Comparison of ENCODE assay signal across 15 cellular contexts in the genomic region with DNA sequence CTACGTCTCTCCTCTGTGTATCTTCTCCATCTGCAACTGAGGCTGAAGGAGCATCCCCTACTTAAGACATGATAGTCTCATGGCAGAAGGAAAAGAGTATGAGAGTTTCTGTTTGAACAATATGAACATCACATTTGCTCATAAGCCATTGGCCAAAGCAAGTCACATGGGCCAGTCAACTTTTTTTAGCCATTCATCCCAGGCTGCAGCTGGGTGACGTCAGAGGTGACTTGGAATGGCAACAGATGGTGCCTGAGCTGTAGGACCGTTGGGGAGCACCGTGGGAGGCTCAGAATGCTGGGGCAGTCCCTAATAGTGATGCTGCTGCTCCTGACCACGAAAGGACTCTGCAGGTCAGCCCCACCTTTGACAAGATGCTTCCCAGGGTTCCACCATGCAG. TPM values are rescaled to one million over a fixed set of nuclear protein-coding genes. Genes with fewer than 3 reads are reported as not detected.
DNase-seq lines count a peak whose midpoint lies in the region; ATAC-seq, FAIRE-seq and TF ChIP-seq lines count a peak whose summit lies in the region.
"Had no signal": no experiment of that assay in that cellular context is flagged by ENCODE, and none has a peak within 500 bp of the region (broad histone marks: within the 10 kb centered on the region; RNA-seq: fewer than 3 reads in every experiment).

No MANE protein-coding gene starts in this region.

- H3K9me3 ChIP-seq in HEK293 (ENCODE audit: control insufficient read depth, insufficient read depth, low read depth, low read length) (no peaks in the 10 kb centered on the region), astrocyte (ENCODE audit: insufficient read depth, low read depth, low read length) (no peaks in the 10 kb centered on the region)
- H3K9me3 ChIP-seq: colonic mucosa had no signal

- FAIRE-seq in astrocyte (lab: Jason Lieb, UNC) (no peak), H54 (lab: Jason Lieb, UNC) (no peak)
- FAIRE-seq: A204.1 had no signal

- H3K36me3 ChIP-seq in HEK293 (ENCODE audit: control insufficient read depth in 2 of 2, insufficient read depth in 1 of 2, low read length in 2 of 2) (no peaks in the 10 kb centered on the region; a peak in 1 of 3 replicates), astrocyte (ENCODE audit: insufficient read depth, low read length) (no peaks in the 10 kb centered on the region)
- H3K36me3 ChIP-seq: colonic mucosa had no signal

- H2AFZ ChIP-seq in astrocyte (ENCODE audit: low read depth, low read length) = no peak overlapping the region

- no peaks in the 10 kb centered on the region for H3K9me3 Mint-ChIP-seq in astrocyte (ENCODE audit: unreplicated experiment)
- H3K9me3 Mint-ChIP-seq in naive thymus-derived CD8-positive, alpha-beta T cell = no peaks in the 10 kb centered on the region
- H3K9me3 Mint-ChIP-seq: type B pancreatic cell had no signal

- POLR2A ChIA-PET in HEK293 (lab: Yijun Ruan, JAX) = no interaction called here
- POLR2A ChIA-PET in naive thymus-derived CD8-positive, alpha-beta T cell (lab: Charles Lee) = interaction anchor here (0.8 to 1.9 kb wide), 3 partner anchors 13 to 49 kb away, joined by 4 to 5 read pairs (median 4); no protein-coding TSS in a partner anchor

- H4K20me1 ChIP-seq in astrocyte (ENCODE audit: insufficient read depth, low read length) = peaks cover 30% of the 10 kb centered on the region

- peaks cover 8% of the 10 kb centered on the region for H3K4me1 ChIP-seq in HEK293 (ENCODE audit: control insufficient read depth, insufficient read depth, low read length)
- peaks cover 5% of the 10 kb centered on the region for H3K4me1 ChIP-seq in astrocyte (ENCODE audit: insufficient read depth, low read length)
- H3K4me1 ChIP-seq: colonic mucosa had no signal

- H3K79me2 ChIP-seq in astrocyte (ENCODE audit: insufficient read depth, low read length) = peaks cover 4% of the 10 kb centered on the region

- H3K27me3 Mint-ChIP-seq in astrocyte (ENCODE audit: low read depth, unreplicated experiment) = no peaks in the 10 kb centered on the region
- H3K27me3 Mint-ChIP-seq in naive thymus-derived CD8-positive, alpha-beta T cell = no peaks in the 10 kb centered on the region
- H3K27me3 Mint-ChIP-seq: type B pancreatic cell had no signal

- TF ChIP-seq CTCF in HEK293 (tag by site-specific recombination; IDR thresholded peaks at IDR 0.05) = no peak
- no peak for TF ChIP-seq CTCF in astrocyte (IDR thresholded peaks at IDR 0.05; ENCODE audit: insufficient read depth, low read depth, low read length)

- DNase-seq in NCI-H82 (lab: John Stamatoyannopoulos, UW) = peak; percentile 47
- DNase-seq in NCI-H82 treated with DMSO at 0.1 percent for 48 hours (lab: John Stamatoyannopoulos, UW; ENCODE audit: unreplicated experiment) = no peak
- DNase-seq in astrocyte (ENCODE audit: low read depth) = peak; percentile 7
- DNase-seq in naive thymus-derived CD8-positive, alpha-beta T cell = no peak
- no peak for DNase-seq in AG08395 (ENCODE audit: low spot score)
- no peak for DNase-seq in H54 (ENCODE audit: insufficient read length, low spot score)
- no peak for DNase-seq in NCI-H1436 (lab: John Stamatoyannopoulos, UW)
- DNase-seq: colonic mucosa; erythroblast; left cardiac atrium; NK-92 treated with Interleukin-12 subunit alpha and Interleukin-12 subunit beta, amount 100 ng/mL, for 24 hours; Right ventricle myocardium superior had no signal

- CTCF ChIA-PET in HEK293 (lab: Yijun Ruan, JAX) = no interaction called here

- ATAC-seq in naive thymus-derived CD8-positive, alpha-beta T cell = no peak
- ATAC-seq: left cardiac atrium had no signal

- no peak overlapping the region for H3K27ac Mint-ChIP-seq in astrocyte (ENCODE audit: unreplicated experiment)
- H3K27ac Mint-ChIP-seq in naive thymus-derived CD8-positive, alpha-beta T cell = peak overlapping the region in 6 of 10 donors; percentile 3 to 73 (median 26)
- H3K27ac Mint-ChIP-seq: type B pancreatic cell had no signal

- H3K4me1 Mint-ChIP-seq in astrocyte (ENCODE audit: low read depth, unreplicated experiment) = peaks cover 7% of the 10 kb centered on the region
- peaks cover 16 to 71% (median 65%) of the 10 kb centered on the region in 4 donors for H3K4me1 Mint-ChIP-seq in naive thymus-derived CD8-positive, alpha-beta T cell

- no peak for TF ChIP-seq POLR2A in H54 (IDR thresholded peaks at IDR 0.05; ENCODE audit: low read depth, low read length)

- H3K27ac ChIP-seq in HEK293 (ENCODE audit: extremely low read depth, low read depth, low read length) (no peak overlapping the region), astrocyte (ENCODE audit: low read depth, low read length) (no peak overlapping the region)
- H3K27ac ChIP-seq: colonic mucosa had no signal

- H3K9ac ChIP-seq in astrocyte (ENCODE audit: low read length) = no peak overlapping the region

- H3K4me2 ChIP-seq in astrocyte (ENCODE audit: low read length) = no peak overlapping the region

- H3K4me3 Mint-ChIP-seq in astrocyte (ENCODE audit: unreplicated experiment) = no peak overlapping the region
- H3K4me3 Mint-ChIP-seq in naive thymus-derived CD8-positive, alpha-beta T cell = peak overlapping the region in 1 of 10 donors; percentile 5
- H3K4me3 Mint-ChIP-seq: type B pancreatic cell had no signal

- no peaks in the 10 kb centered on the region for H3K27me3 ChIP-seq in astrocyte (ENCODE audit: insufficient read depth, low read length)
- H3K27me3 ChIP-seq: colonic mucosa had no signal

- no peak overlapping the region for H3K4me3 ChIP-seq in HEK293 (ENCODE audit: low read depth, low read length)
- no peak overlapping the region for H3K4me3 ChIP-seq in astrocyte (ENCODE audit: insufficient read depth, low read depth, low read length)
- H3K4me3 ChIP-seq: colonic mucosa had no signal

- peaks cover 4% of the 10 kb centered on the region for H3K36me3 Mint-ChIP-seq in astrocyte (ENCODE audit: low read depth, unreplicated experiment)
- H3K36me3 Mint-ChIP-seq in naive thymus-derived CD8-positive, alpha-beta T cell = peaks cover 8 to 24% (median 16%) of the 10 kb centered on the region in 3 donors

TF ChIP-seq in HEK293, 187 proteins besides CTCF, POLR2A, EP300 and RAD21:
- TF ChIP-seq SCRT2 (tag by site-specific recombination; IDR thresholded peaks at IDR 0.05) (peak; percentile 25; the same call in 1 of the 2 replicates), ZNF266 (tag by site-specific recombination; IDR thresholded peaks at IDR 0.05; ENCODE audit: low read depth) (no peak), ZBTB11 (tag by site-specific recombination; conservative IDR thresholded peaks at IDR 0.05; ENCODE audit: low read depth) (no peak)
TF ChIP-seq in HEK293: peak in this region for 1.

RNA-seq across cellular contexts. Expression of gene CRTC3, which starts 58.7 kb away (rescaled TPM):
- 21.4 and 22.2 TPM in 2 replicates for total RNA-seq in astrocyte
- 100 to 1,000 TPM; 102 to 110 TPM for total RNA-seq in naive thymus-derived CD8-positive, alpha-beta T cell
- 10 to 100 TPM; 21.9 to 51.1 (median 33.5) TPM for polyA plus RNA-seq in naive thymus-derived CD8-positive, alpha-beta T cell

Comparison
In these comparisons a context has a peak if more than half of its experiments do, and no peak if none do; other contexts are left out.
1. DNase-seq: peak in NCI-H82 (single experiment) and astrocyte (single experiment); none in NCI-H82 treated with DMSO at 0.1 percent for 48 hours (single experiment), naive thymus-derived CD8-positive, alpha-beta T cell (0 of 10), AG08395 (single experiment), H54 (single experiment) and NCI-H1436 (single experiment).